9 cellular contexts compared by ENCODE assay signal in genomic region chr1:16913616-16913865, GRCh38. TPM values are rescaled to one million over a fixed set of nuclear protein-coding genes. Genes with fewer than 3 reads are reported as not detected.
DNase-seq lines count a peak whose midpoint lies in the region; ATAC-seq and TF ChIP-seq lines count a peak whose summit lies in the region.
"Had no signal": no experiment of that assay in that cellular context is flagged by ENCODE, and none has a peak within 500 bp of the region (broad histone marks: within the 10 kb centered on the region; RNA-seq: fewer than 3 reads in every experiment).

No MANE protein-coding gene starts in this region.

- peaks cover 12% of the 10 kb centered on the region for H3K4me1 ChIP-seq in GM23338 (ENCODE audit: insufficient read depth)

- no peak for TF ChIP-seq CTCF in GM23338 (conservative IDR thresholded peaks at IDR 0.05; ENCODE audit: low read depth in 2 of 2)
- no peak for TF ChIP-seq CTCF in glutamatergic neuron (IDR thresholded peaks at IDR 0.05; ENCODE audit: partially characterized antibody, unreplicated experiment)

- H3K9me3 ChIP-seq in T-helper 17 cell (ENCODE audit: control insufficient read depth, low read length, poor library complexity, severe bottlenecking): no peaks in the 10 kb centered on the region

- peaks cover 33% of the 10 kb centered on the region for H3F3A ChIP-seq in GM23338 (replicated peaks; ENCODE audit: low read depth)

- peak overlapping the region; percentile 78; the same call in 1 of the 2 replicates for H3K27ac ChIP-seq in GM23338 (ENCODE audit: low read depth)
- peak overlapping the region in 20 of 21 experiments; percentile 14 to 84 (median 69) for H3K27ac ChIP-seq in skin epidermis

- ATAC-seq in GM23338 (no peak), T-helper 17 cell (no peak)

- peak overlapping the region; percentile 82; the same call in 1 of the 2 replicates for H3K27ac Mint-ChIP-seq in GM23338
- peak overlapping the region; percentile 56 for H3K27ac Mint-ChIP-seq in T-helper 17 cell
- H3K27ac Mint-ChIP-seq in glutamatergic neuron (ENCODE audit: unreplicated experiment): peak overlapping the region; percentile 95

- H3K4me1 Mint-ChIP-seq in GM23338 (peaks cover 20% of the 10 kb centered on the region), T-helper 17 cell (peaks cover 43% of the 10 kb centered on the region), glutamatergic neuron (ENCODE audit: low read depth, unreplicated experiment) (peaks cover 20% of the 10 kb centered on the region)

- intact Hi-C loops in posterior vena cava (cut with DNase I): no loop called here

- H3K4me3 Mint-ChIP-seq in GM23338 (peak overlapping the region; percentile 81), T-helper 17 cell (peak overlapping the region; percentile 97), glutamatergic neuron (ENCODE audit: unreplicated experiment) (peak overlapping the region; percentile 89)

- H3K79me2 ChIP-seq in GM23338 (replicated peaks; ENCODE audit: insufficient read depth): no peaks in the 10 kb centered on the region

- peak overlapping the region; percentile 99 for H2AFZ ChIP-seq in GM23338

- no peaks in the 10 kb centered on the region for H3K36me3 ChIP-seq in GM23338 (ENCODE audit: insufficient read depth)

- H4K20me1 ChIP-seq in GM23338 (replicated peaks; ENCODE audit: insufficient read depth): no peaks in the 10 kb centered on the region

- peaks cover 39% of the 10 kb centered on the region for H3K27me3 Mint-ChIP-seq in GM23338 (ENCODE audit: insufficient read depth, low read depth, poor library complexity)
- no peaks in the 10 kb centered on the region for H3K27me3 Mint-ChIP-seq in T-helper 17 cell
- H3K27me3 Mint-ChIP-seq in glutamatergic neuron (ENCODE audit: unreplicated experiment): peaks cover 26% of the 10 kb centered on the region

- H3K4me2 ChIP-seq in GM23338: peak overlapping the region; percentile 98

- H3K27me3 ChIP-seq in GM23338 (ENCODE audit: insufficient read depth): peaks cover 13% of the 10 kb centered on the region

- no peaks in the 10 kb centered on the region for H3K9me3 Mint-ChIP-seq in GM23338
- peaks cover 17% of the 10 kb centered on the region for H3K9me3 Mint-ChIP-seq in glutamatergic neuron (ENCODE audit: unreplicated experiment)

- H3K4me3 ChIP-seq in GM23338 (peak overlapping the region; percentile 89), skin epidermis (peak overlapping the region; percentile 41 to 99 (median 77))

- no peaks in the 10 kb centered on the region for H3K9me2 ChIP-seq in GM23338 (ENCODE audit: insufficient read depth)

- no peaks in the 10 kb centered on the region; the same call in 2 of the 3 replicates for H3K36me3 Mint-ChIP-seq in GM23338 (ENCODE audit: low read depth)
- no peaks in the 10 kb centered on the region for H3K36me3 Mint-ChIP-seq in T-helper 17 cell (ENCODE audit: low read depth)
- no peaks in the 10 kb centered on the region for H3K36me3 Mint-ChIP-seq in glutamatergic neuron (ENCODE audit: unreplicated experiment)

- DNase-seq in GM23338 (ENCODE audit: low spot score) (no peak), T-helper 17 cell (no peak), glutamatergic neuron (no peak), NCI-H2081 treated with DMSO at 0.1 percent for 48 hours (lab: John Stamatoyannopoulos, UW) (no peak), posterior vena cava (ENCODE audit: low spot score) (no peak), amniotic stem cell (lab: John Stamatoyannopoulos, UW) (no peak), GM19238 (ENCODE audit: insufficient read length, low spot score) (no peak)

TF ChIP-seq in GM23338, 12 proteins besides CTCF, POLR2A, EP300 and RAD21 (continues in another document):
- no peak for TF ChIP-seq EZH2 (IDR thresholded peaks at IDR 0.05; ENCODE audit: low read depth, unreplicated experiment)
- TF ChIP-seq EZH2phosphoT487 (IDR thresholded peaks at IDR 0.05; ENCODE audit: unreplicated experiment): no peak
- TF ChIP-seq ETS1 (IDR thresholded peaks at IDR 0.05): no peak
- no peak for TF ChIP-seq NANOG (IDR thresholded peaks at IDR 0.05; ENCODE audit: borderline replicate concordance)
- TF ChIP-seq CREB1 (CRISPR knock-in tag; IDR thresholded peaks at IDR 0.05; ENCODE audit: low read depth): no peak
- no peak for TF ChIP-seq STAT1 (IDR thresholded peaks at IDR 0.05; ENCODE audit: unreplicated experiment)
- no peak for TF ChIP-seq ZNF114 (CRISPR knock-in tag; IDR thresholded peaks at IDR 0.05)
- TF ChIP-seq ZNF331 (CRISPR knock-in tag; IDR thresholded peaks at IDR 0.05; ENCODE audit: low read depth): no peak
- TF ChIP-seq ZNF462 (CRISPR knock-in tag; IDR thresholded peaks at IDR 0.05): no peak
- TF ChIP-seq JUNB (IDR thresholded peaks at IDR 0.05; ENCODE audit: unreplicated experiment): no peak
- TF ChIP-seq POLR2AphosphoS5 (IDR thresholded peaks at IDR 0.05; ENCODE audit: low read depth): no peak

RNA-seq across cellular contexts. Expression of gene CROCC, which starts 8.2 kb away (rescaled TPM):
- total RNA-seq in GM23338 (2014; rRNA removed; shearing (Covaris generic)): 74.6 and 106 TPM in 2 replicates
- 13.0 and 15.1 TPM in 2 replicates for polyA plus RNA-seq in GM23338 (2016; fragmentation: Nextera tagmentation; extraction: Ambion mirVana)
- 10 to 100 TPM; 52.4 to 55.9 TPM for total RNA-seq in T-helper 17 cell
- total RNA-seq in glutamatergic neuron (ENCODE audit: unreplicated experiment): 50.9 TPM
- total RNA-seq in posterior vena cava: 10 to 100 TPM; 12.6 to 21.6 TPM

RNA-seq across cellular contexts. Expression of gene RNU1-2, which starts 17.8 kb away (rescaled TPM):
- under 0.01 TPM in 1 of 2 replicates, not detected in the other for total RNA-seq in GM23338 (2014; rRNA removed; shearing (Covaris generic))
- not detected in 2 replicates for polyA plus RNA-seq in GM23338 (2016; fragmentation: Nextera tagmentation; extraction: Ambion mirVana)
- 1,000 to 10,000 TPM; 3,182 to 3,922 TPM for total RNA-seq in T-helper 17 cell
- 3,598 TPM for total RNA-seq in glutamatergic neuron (ENCODE audit: unreplicated experiment)
- over 10,000 TPM; 12,584 to 18,986 TPM for total RNA-seq in posterior vena cava
- polyA plus RNA-seq: adipose tissue had no signal

Comparison
In these comparisons a context has a peak if more than half of its experiments do, and no peak if none do; other contexts are left out.
1. RNA of gene RNU1-2, which starts 17.8 kb away (total RNA-seq): 12,584 to 18,986 TPM in posterior vena cava, 3,182 to 3,922 TPM in T-helper 17 cell and 3,598 TPM in glutamatergic neuron (single experiment); under 0.01 TPM in GM23338; every median in the first group is over 1,000 times any median in the second.
2. Peak in every context shown above with its lines, with median percentiles within 50 percentile points of each other: H3K27ac Mint-ChIP-seq and H3K4me3 Mint-ChIP-seq.